In genomic region chr10:89168354-89168753, GRCh38 we compare ENCODE assay signal across 12 cellular contexts. TPM values are rescaled to one million over a fixed set of nuclear protein-coding genes. Genes with fewer than 3 reads are reported as not detected.
"Had no signal": no experiment of that assay in that cellular context is flagged by ENCODE, and none has a peak within 500 bp of the region (broad histone marks: within the 10 kb centered on the region; RNA-seq: fewer than 3 reads in every experiment).

No MANE protein-coding gene starts in this region.

RNA-seq across cellular contexts. Expression of gene CH25H, which starts 38.8 kb away (rescaled TPM):
- total RNA-seq: activated B cell treated with CpG ODN at 0.5 μM for 24 hours; activated CD4-positive, alpha-beta memory T cell treated with anti-CD3 and anti-CD28 coated beads, Interleukin-2, amount 10 ng/mL, durations not matched to agents 7 days and 5 days; activated CD4-positive, alpha-beta T cell treated with anti-CD3 and anti-CD28 coated beads for 36 hours; activated CD4-positive, alpha-beta T cell treated with anti-CD3 and anti-CD28 coated beads, Interleukin-2, amount 10 ng/mL, durations not matched to agents 24 days and 14 days; activated CD4-positive, alpha-beta T cell treated with anti-CD3 and anti-CD28 coated beads, Interleukin-2, amount 10 ng/mL, durations not matched to agents 7 days and 5 days; activated CD8-positive, alpha-beta memory T cell treated with anti-CD3 and anti-CD28 coated beads for 36 hours; activated CD8-positive, alpha-beta memory T cell treated with anti-CD3 and anti-CD28 coated beads, Interleukin-2, amount 10 ng/mL, durations not matched to agents 7 days and 5 days; activated CD8-positive, alpha-beta T cell treated with anti-CD3 and anti-CD28 coated beads for 36 hours; activated CD8-positive, alpha-beta T cell treated with anti-CD3 and anti-CD28 coated beads, Interleukin-2, amount 10 ng/mL, durations not matched to agents 7 days and 5 days; T-helper 1 cell treated with Interleukin-12 subunit alpha and Interleukin-12 subunit beta and Interleukin-4 antibody, amounts not matched to agents 30 ng/mL and 1 ng/mL, for 36 hours; T-helper 2 cell treated with Interferon-gamma antibody and Interleukin-4, amounts not matched to agents 100 ng/mL and 5 ng/mL, for 36 hours; WTC11 had no signal
